ENCODE assay signal across 33 cellular contexts in the genomic region with DNA sequence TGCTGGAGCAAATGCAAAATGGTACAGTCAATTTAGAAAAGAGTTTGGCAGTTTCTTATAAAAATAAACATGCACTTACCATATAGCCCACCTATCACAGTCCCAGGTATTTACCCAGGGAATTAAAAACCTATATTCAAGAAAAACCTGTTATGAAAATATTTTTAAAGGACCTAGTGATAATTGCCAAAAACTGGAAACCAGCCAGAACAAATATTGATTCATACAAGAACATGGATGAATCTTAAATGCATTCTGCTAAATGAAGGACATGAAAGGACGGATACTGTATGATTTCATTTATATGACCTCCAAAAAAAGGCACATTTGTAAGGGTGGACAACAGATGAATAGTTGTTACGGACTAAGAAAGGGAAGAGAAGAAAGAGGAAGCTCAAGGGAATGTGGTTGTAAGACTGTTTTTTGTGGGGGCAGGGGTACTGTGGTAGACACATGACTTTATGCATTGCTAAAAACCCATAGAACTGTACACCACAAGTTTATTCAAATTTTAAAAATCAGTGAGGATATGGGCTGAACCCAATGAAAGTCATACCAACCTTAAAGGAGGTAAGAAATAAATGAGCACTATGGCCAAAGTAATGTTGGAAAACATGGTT.
A peak's percentile ranks its signal among the peaks of the same experiment; 100 is the strongest.
DNase-seq lines count a peak whose midpoint lies in the region; ATAC-seq, FAIRE-seq and TF ChIP-seq lines count a peak whose summit lies in the region.
"Had no signal": no experiment of that assay in that cellular context is flagged by ENCODE, and none has a peak within 500 bp of the region (broad histone marks: within the 10 kb centered on the region; RNA-seq: fewer than 3 reads in every experiment).

No MANE protein-coding gene starts in this region.

- no peak overlapping the region for H3K18ac ChIP-seq in trophoblast cell (ENCODE audit: low read length)

- peak; percentile 20 for FAIRE-seq in astrocyte (lab: Jason Lieb, UNC)
- FAIRE-seq: GM12892 had no signal

- ATAC-seq in activated T-cell treated with anti-CD3 and anti-CD28 coated beads, Interleukin-2, amount 50 U/mL, for 4 hours: no peak
- ATAC-seq: effector memory CD8-positive, alpha-beta T cell; esophagus mucosa; left lobe of liver; T-cell had no signal

- no peak overlapping the region for H2BK120ac ChIP-seq in trophoblast cell (ENCODE audit: insufficient read depth, low read length, poor library complexity)

- H3K4me3 ChIP-seq in astrocyte (ENCODE audit: insufficient read depth, low read depth, low read length): no peak overlapping the region
- H3K4me3 ChIP-seq in trophoblast cell (ENCODE audit: low read depth, low read length): no peak overlapping the region
- no peak overlapping the region for H3K4me3 ChIP-seq in foreskin fibroblast (ENCODE audit: low read depth in 1 of 2, low read length in 2 of 2)
- H3K4me3 ChIP-seq: adrenal gland, colonic mucosa, PC-9, prostate gland, stomach, transverse colon had no signal

- no peak overlapping the region for H3K14ac ChIP-seq in trophoblast cell (ENCODE audit: low read length)

- no peak overlapping the region for H2AFZ ChIP-seq in astrocyte (ENCODE audit: low read depth, low read length)
- no peak overlapping the region for H2AFZ ChIP-seq in trophoblast cell (ENCODE audit: insufficient read depth, low read length, poor library complexity)
- H2AFZ ChIP-seq: PC-9 had no signal

- H3K4me3 Mint-ChIP-seq in astrocyte (ENCODE audit: unreplicated experiment): no peak overlapping the region
- no peak overlapping the region for H3K4me3 Mint-ChIP-seq in activated T-cell treated with anti-CD3 and anti-CD28 coated beads, Interleukin-2, amount 50 U/mL, for 4 hours
- H3K4me3 Mint-ChIP-seq: effector memory CD8-positive, alpha-beta T cell; H9; T-cell had no signal

- H2BK12ac ChIP-seq in trophoblast cell (ENCODE audit: low read length): no peak overlapping the region

- H3K27ac ChIP-seq in astrocyte (ENCODE audit: low read depth, low read length) (no peak overlapping the region), trophoblast cell (ENCODE audit: low read depth, low read length) (no peak overlapping the region)
- H3K27ac ChIP-seq: adrenal gland, colonic mucosa, neutrophil, PC-9, prostate gland, stomach, transverse colon had no signal

- no peaks in the 10 kb centered on the region for H3K4me1 Mint-ChIP-seq in astrocyte (ENCODE audit: low read depth, unreplicated experiment)
- H3K4me1 Mint-ChIP-seq in activated T-cell treated with anti-CD3 and anti-CD28 coated beads, Interleukin-2, amount 50 U/mL, for 4 hours (ENCODE audit: low read depth): no peaks in the 10 kb centered on the region
- H3K4me1 Mint-ChIP-seq: H9, T-cell had no signal

- no peak for TF ChIP-seq CTCF in astrocyte (IDR thresholded peaks at IDR 0.05; ENCODE audit: insufficient read depth, low read depth, low read length)
- TF ChIP-seq CTCF in foreskin fibroblast (IDR thresholded peaks at IDR 0.05; ENCODE audit: low read depth, low read length): no peak

- H3K4ac ChIP-seq in trophoblast cell (ENCODE audit: low read depth, low read length): no peak overlapping the region

- no peaks in the 10 kb centered on the region for H3K27me3 Mint-ChIP-seq in astrocyte (ENCODE audit: low read depth, unreplicated experiment)
- H3K27me3 Mint-ChIP-seq in activated T-cell treated with anti-CD3 and anti-CD28 coated beads, Interleukin-2, amount 50 U/mL, for 4 hours (ENCODE audit: low read depth): no peaks in the 10 kb centered on the region
- H3K27me3 Mint-ChIP-seq: effector memory CD8-positive, alpha-beta T cell; T-cell had no signal

- WGBS in trophoblast cell (ENCODE audit: extremely low coverage, insufficient coverage, insufficient read length): no CpG with 5 or more reads among the region's 2 CpGs

- no peaks in the 10 kb centered on the region for H3K36me3 Mint-ChIP-seq in astrocyte (ENCODE audit: low read depth, unreplicated experiment)
- H3K36me3 Mint-ChIP-seq in activated T-cell treated with anti-CD3 and anti-CD28 coated beads, Interleukin-2, amount 50 U/mL, for 4 hours (ENCODE audit: insufficient read depth): no peaks in the 10 kb centered on the region
- H3K36me3 Mint-ChIP-seq: T-cell had no signal

- H3K4me2 ChIP-seq in astrocyte (ENCODE audit: low read length) (no peak overlapping the region), trophoblast cell (ENCODE audit: low read length) (no peak overlapping the region)
- H3K4me2 ChIP-seq: PC-9 had no signal

- no peaks in the 10 kb centered on the region for H3K9me3 ChIP-seq in astrocyte (ENCODE audit: insufficient read depth, low read depth, low read length)
- no peaks in the 10 kb centered on the region for H3K9me3 ChIP-seq in trophoblast cell (ENCODE audit: insufficient read depth, low read depth, low read length)
- H3K9me3 ChIP-seq: adrenal gland, BE2C, colonic mucosa, neutrophil, prostate gland, stomach, transverse colon had no signal

- H3K9ac ChIP-seq in astrocyte (ENCODE audit: low read length): no peak overlapping the region
- H3K9ac ChIP-seq in trophoblast cell (ENCODE audit: low read length): no peak overlapping the region

- H3K79me1 ChIP-seq in trophoblast cell (ENCODE audit: low read length): no peaks in the 10 kb centered on the region

- no peaks in the 10 kb centered on the region for H3K9me3 Mint-ChIP-seq in astrocyte (ENCODE audit: unreplicated experiment)
- no peaks in the 10 kb centered on the region for H3K9me3 Mint-ChIP-seq in activated T-cell treated with anti-CD3 and anti-CD28 coated beads, Interleukin-2, amount 50 U/mL, for 4 hours
- H3K9me3 Mint-ChIP-seq: H9 had no signal

- H3K23ac ChIP-seq in trophoblast cell (ENCODE audit: low read length): no peak overlapping the region

- no peak overlapping the region for H3K27ac Mint-ChIP-seq in astrocyte (ENCODE audit: unreplicated experiment)
- H3K27ac Mint-ChIP-seq: effector memory CD8-positive, alpha-beta T cell; H9; T-cell had no signal

- H4K8ac ChIP-seq in trophoblast cell (ENCODE audit: low read depth, low read length): no peak overlapping the region

- no peak overlapping the region for H4K91ac ChIP-seq in trophoblast cell (ENCODE audit: low read depth, low read length)

- no peaks in the 10 kb centered on the region for H3K4me1 ChIP-seq in astrocyte (ENCODE audit: insufficient read depth, low read length)
- H3K4me1 ChIP-seq in trophoblast cell (ENCODE audit: control insufficient read depth in 1 of 2, insufficient read depth in 2 of 2, low read length in 2 of 2): no peaks in the 10 kb centered on the region
- H3K4me1 ChIP-seq: adrenal gland, BE2C, colonic mucosa, prostate gland, stomach, transverse colon had no signal

- no peaks in the 10 kb centered on the region for H3K79me2 ChIP-seq in astrocyte (ENCODE audit: insufficient read depth, low read length)
- H3K79me2 ChIP-seq in trophoblast cell (ENCODE audit: control insufficient read depth, insufficient read depth, low read length, poor library complexity): no peaks in the 10 kb centered on the region

- H2BK5ac ChIP-seq in trophoblast cell (ENCODE audit: low read depth, low read length, poor library complexity): no peak overlapping the region

- H2AK5ac ChIP-seq in trophoblast cell (ENCODE audit: low read length): no peak overlapping the region

- no peaks in the 10 kb centered on the region for H4K20me1 ChIP-seq in astrocyte (ENCODE audit: insufficient read depth, low read length)

- no peak overlapping the region for H4K12ac ChIP-seq in trophoblast cell (ENCODE audit: low read depth, low read length)

- H3K36me3 ChIP-seq in astrocyte (ENCODE audit: insufficient read depth, low read length) (no peaks in the 10 kb centered on the region), trophoblast cell (ENCODE audit: control insufficient read depth in 1 of 2, insufficient read depth in 2 of 2, low read length in 2 of 2) (no peaks in the 10 kb centered on the region)
- H3K36me3 ChIP-seq: adrenal gland, BE2C, colonic mucosa, neutrophil, prostate gland, stomach, transverse colon had no signal

- DNase-seq in NCI-H146 (lab: John Stamatoyannopoulos, UW): peak; percentile 13
- DNase-seq in NCI-H146 treated with DMSO at 0.1 percent for 48 hours (lab: John Stamatoyannopoulos, UW; ENCODE audit: unreplicated experiment): no peak
- peak; percentile 77 to 80 for DNase-seq in Kasumi-1 (lab: John Stamatoyannopoulos, UW)
- peak; percentile 62 for DNase-seq in NOMO-1 treated with dmso at 0.1 percent for 144 hours (lab: John Stamatoyannopoulos, UW; ENCODE audit: unreplicated experiment)
- no peak for DNase-seq in astrocyte (ENCODE audit: low read depth)
- DNase-seq in activated T-cell treated with anti-CD3 and anti-CD28 coated beads, Interleukin-2, amount 50 U/mL, for 4 hours: no peak
- DNase-seq in trophoblast cell: no peak
- DNase-seq in foreskin fibroblast: no peak
- DNase-seq: activated CD4-positive, alpha-beta T cell treated with anti-CD3 and anti-CD28 coated beads for 4 hours; activated naive CD4-positive, alpha-beta T cell treated with Interleukin-2 at 50 U/mL for 16 hours; activated T-cell treated with anti-CD3 and anti-CD28 coated beads, Interleukin-2, amount 50 U/mL, for 48 hours; adrenal gland; BE2C; colonic mucosa; effector memory CD8-positive, alpha-beta T cell; foreskin melanocyte; H9; hypothalamus; mesendoderm; NCI-H1694; NCI-H2171 treated with DMSO at 0.1 percent for 48 hours; NCI-H526 treated with DMSO at 0.1 percent for 48 hours; PC-9; Right ventricle myocardium superior; stimulated activated CD4-positive, alpha-beta T cell treated with anti-CD3 and anti-CD28 coated beads, Interleukin-15, amount 100 ng/mL, for 24 hours; stomach; T-cell; transverse colon had no signal

- H3K27me3 ChIP-seq in astrocyte (ENCODE audit: insufficient read depth, low read length) (no peaks in the 10 kb centered on the region), trophoblast cell (ENCODE audit: insufficient read depth, low read length) (no peaks in the 10 kb centered on the region)
- H3K27me3 ChIP-seq: adrenal gland, BE2C, colonic mucosa, neutrophil, stomach, transverse colon had no signal

Comparison
In these comparisons a context has a peak if more than half of its experiments do, and no peak if none do; other contexts are left out.
1. DNase-seq: peak in NCI-H146 (single experiment), Kasumi-1 (2 of 2) and NOMO-1 treated with dmso at 0.1 percent for 144 hours (single experiment); none in NCI-H146 treated with DMSO at 0.1 percent for 48 hours (single experiment), astrocyte (single experiment), activated T-cell treated with anti-CD3 and anti-CD28 coated beads, Interleukin-2, amount 50 U/mL, for 4 hours (single experiment), trophoblast cell (0 of 2) and foreskin fibroblast (0 of 2).